Comparison of ENCODE assay signal across 11 cellular contexts in the genomic region with DNA sequence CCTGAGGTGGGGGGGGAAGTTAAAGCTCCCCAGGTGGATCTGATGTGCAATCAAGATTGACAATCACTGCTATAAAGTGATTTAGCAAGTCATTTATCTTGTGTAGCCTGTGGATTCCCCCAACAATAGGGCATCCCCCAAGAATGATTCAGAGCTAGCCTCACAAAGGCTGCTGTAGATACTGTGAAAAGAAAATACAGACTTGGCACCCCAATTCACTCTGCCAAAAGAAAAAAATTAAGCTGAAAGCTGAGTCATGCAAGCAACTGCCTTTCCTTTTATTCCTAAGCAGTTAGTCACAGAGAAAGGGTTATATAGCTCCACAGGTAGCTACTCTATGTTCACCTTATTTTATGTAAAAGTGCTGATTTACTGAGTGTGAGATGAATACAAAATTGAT. TPM values are rescaled to one million over a fixed set of nuclear protein-coding genes. Genes with fewer than 3 reads are reported as not detected.
DNase-seq lines count a peak whose midpoint lies in the region; ATAC-seq and TF ChIP-seq lines count a peak whose summit lies in the region.
"Had no signal": no experiment of that assay in that cellular context is flagged by ENCODE, and none has a peak within 500 bp of the region (broad histone marks: within the 10 kb centered on the region; RNA-seq: fewer than 3 reads in every experiment).

No MANE protein-coding gene starts in this region.

- H3K4me3 ChIP-seq in Karpas-422 (ENCODE audit: low read length), result no peak overlapping the region
- no peak overlapping the region for H3K4me3 ChIP-seq in cardiac fibroblast (replicated peaks in 1 of 2; ENCODE audit: low read depth in 2 of 2, low read length in 2 of 2)
- H3K4me3 ChIP-seq: SJSA1, transverse colon had no signal

- H3K4me3 Mint-ChIP-seq in osteocyte (ENCODE audit: unreplicated experiment), result no peak overlapping the region
- H3K4me3 Mint-ChIP-seq in effector memory CD8-positive, alpha-beta T cell, result no peak overlapping the region

- no peak overlapping the region for H3K9ac ChIP-seq in Karpas-422 (ENCODE audit: low read length)

- H3K27me3 ChIP-seq in Karpas-422 (ENCODE audit: low read length), result no peaks in the 10 kb centered on the region
- H3K27me3 ChIP-seq: SJSA1, transverse colon had no signal

- peaks cover 4% of the 10 kb centered on the region for H3K36me3 Mint-ChIP-seq in osteocyte (ENCODE audit: unreplicated experiment)
- H3K36me3 Mint-ChIP-seq in effector memory CD8-positive, alpha-beta T cell (ENCODE audit: insufficient read depth), result no peaks in the 10 kb centered on the region

- no peaks in the 10 kb centered on the region for H3K9me2 ChIP-seq in Karpas-422 (replicated peaks; ENCODE audit: insufficient read depth, low read length)

- H3K79me2 ChIP-seq in Karpas-422 (ENCODE audit: low read length), result no peaks in the 10 kb centered on the region

- peaks cover 5% of the 10 kb centered on the region for H3K4me1 ChIP-seq in Karpas-422 (ENCODE audit: low read length)
- H3K4me1 ChIP-seq: transverse colon had no signal

- H2AFZ ChIP-seq in Karpas-422 (ENCODE audit: low read length), result peak overlapping the region; percentile 42; the same call in 1 of the 2 replicates

- H3K27ac ChIP-seq in Karpas-422 (ENCODE audit: low read length), result no peak overlapping the region
- H3K27ac ChIP-seq: SJSA1, transverse colon had no signal

- no peaks in the 10 kb centered on the region for H4K20me1 ChIP-seq in Karpas-422 (ENCODE audit: insufficient read depth, low read depth, low read length)

- no peaks in the 10 kb centered on the region for H3K9me3 ChIP-seq in Karpas-422 (ENCODE audit: low read length)
- H3K9me3 ChIP-seq: SJSA1, transverse colon had no signal

- no peak for ATAC-seq in GM18520 (IDR thresholded peaks at IDR 0.05; ENCODE audit: unreplicated experiment)
- no peak for ATAC-seq in effector memory CD8-positive, alpha-beta T cell (replicated peaks)

- TF ChIP-seq CTCF in cardiac fibroblast (IDR thresholded peaks at IDR 0.05; ENCODE audit: low read depth, low read length), result no peak
- TF ChIP-seq CTCF in osteocyte (IDR thresholded peaks at IDR 0.05), result no peak
- no peak for TF ChIP-seq CTCF in GM20000 (IDR thresholded peaks at IDR 0.05; ENCODE audit: extremely low read depth, missing control alignments)

- H3K27me3 Mint-ChIP-seq in osteocyte (ENCODE audit: unreplicated experiment), result no peaks in the 10 kb centered on the region
- H3K27me3 Mint-ChIP-seq in effector memory CD8-positive, alpha-beta T cell, result no peaks in the 10 kb centered on the region

- no peak overlapping the region for H3K4me2 ChIP-seq in Karpas-422 (ENCODE audit: low read depth, low read length, poor library complexity, severe bottlenecking)

- no peaks in the 10 kb centered on the region for H3K36me3 ChIP-seq in Karpas-422 (ENCODE audit: insufficient read depth, low read length)
- H3K36me3 ChIP-seq: SJSA1, transverse colon had no signal

- H3K27ac Mint-ChIP-seq in osteocyte (ENCODE audit: unreplicated experiment), result peak overlapping the region; percentile 99
- H3K27ac Mint-ChIP-seq in effector memory CD8-positive, alpha-beta T cell, result no peak overlapping the region

- no peaks in the 10 kb centered on the region for H3K9me3 Mint-ChIP-seq in osteocyte (ENCODE audit: unreplicated experiment)
- H3K9me3 Mint-ChIP-seq in effector memory CD8-positive, alpha-beta T cell, result no peaks in the 10 kb centered on the region

- DNase-seq in activated CD4-positive, alpha-beta T cell treated with anti-CD3 and anti-CD28 coated beads for 48 hours, result peak; percentile 11
- no peak for DNase-seq in activated CD4-positive, alpha-beta T cell treated with anti-CD3 and anti-CD28 coated beads, Interleukin-2, amount 50 U/mL, for 1 hour
- DNase-seq in Karpas-422, result no peak
- DNase-seq in cardiac fibroblast (ENCODE audit: low read depth in 2 of 2), result peak; percentile 38 to 82
- peak; percentile 44 for DNase-seq in osteocyte (ENCODE audit: extremely low spot score, unreplicated experiment)
- DNase-seq in GM20000 (ENCODE audit: low spot score), result no peak
- DNase-seq in effector memory CD8-positive, alpha-beta T cell, result no peak
- DNase-seq: NCI-H2029 treated with DMSO at 0.1 percent for 48 hours, transverse colon had no signal

- H3K4me1 Mint-ChIP-seq in osteocyte (ENCODE audit: unreplicated experiment), result peaks cover 56% of the 10 kb centered on the region
- H3K4me1 Mint-ChIP-seq in effector memory CD8-positive, alpha-beta T cell (ENCODE audit: low read depth in 2 of 2), result no peaks in the 10 kb centered on the region

RNA-seq across cellular contexts. Expression of a gene that starts 14.6 kb away (rescaled TPM):
- total RNA-seq in Karpas-422 (2014; rRNA removed; shearing (Covaris generic); ENCODE audit: low replicate concordance), result 0.15 and 0.29 TPM in 2 replicates
- total RNA-seq in osteocyte, result 18.9 and 21.6 TPM in 2 replicates

Comparison
In these comparisons a context has a peak if more than half of its experiments do, and no peak if none do; other contexts are left out.
1. DNase-seq: peak in activated CD4-positive, alpha-beta T cell treated with anti-CD3 and anti-CD28 coated beads for 48 hours (single experiment), cardiac fibroblast (2 of 2) and osteocyte (single experiment); none in activated CD4-positive, alpha-beta T cell treated with anti-CD3 and anti-CD28 coated beads, Interleukin-2, amount 50 U/mL, for 1 hour (single experiment), Karpas-422 (single experiment), GM20000 (single experiment) and effector memory CD8-positive, alpha-beta T cell (0 of 3).
2. RNA of a gene that starts 14.6 kb away (total RNA-seq): 18.9 to 21.6 TPM in osteocyte; 0.15 to 0.29 TPM in Karpas-422; every median in the first group is over 10 times any median in the second.